Comparison of ENCODE assay signal across 8 cellular contexts in genomic region chr9:37575921-37576721, GRCh38. TPM values are rescaled to one million over a fixed set of nuclear protein-coding genes. Genes with fewer than 3 reads are reported as not detected.
DNase-seq lines count a peak whose midpoint lies in the region; ATAC-seq and TF ChIP-seq lines count a peak whose summit lies in the region.

Gene FBXO10 (minus strand): TSS chr9:37576380. CDS start chr9:37541768, 34,612 bp downstream.

- intact Hi-C loops in activated CD4-positive, alpha-beta memory T cell treated with anti-CD3 and anti-CD28 coated beads for 36 hours (cut with micrococcal nuclease) = loop anchor here (2.0 to 5.0 kb wide), 2 partner anchors 17 to 49 kb away; partner anchors contain the start of gene TOMM5
- intact Hi-C loops in lower lobe of right lung (cut with DNase I) = no loop called here

- no peaks in the 10 kb centered on the region for H3K27me3 ChIP-seq in effector memory CD4-positive, alpha-beta T cell (replicated peaks; ENCODE audit: control insufficient read depth, insufficient read depth, low read length, poor library complexity, severe bottlenecking)
- no peaks in the 10 kb centered on the region for H3K27me3 ChIP-seq in lower lobe of right lung (ENCODE audit: low read depth)

- H3K4me1 ChIP-seq in effector memory CD4-positive, alpha-beta T cell (ENCODE audit: control insufficient read depth, insufficient read depth, low read length, poor library complexity, severe bottlenecking) = peaks cover 4% of the 10 kb centered on the region
- H3K4me1 ChIP-seq in lower lobe of right lung = peaks cover 17% of the 10 kb centered on the region

- peak; percentile 82 for DNase-seq in DMS 273 (lab: John Stamatoyannopoulos, UW; ENCODE audit: unreplicated experiment)
- no peak for DNase-seq in DMS 273 treated with DMSO at 0.1 percent for 48 hours (lab: John Stamatoyannopoulos, UW)
- peak; percentile 47 for DNase-seq in NCI-H2171 treated with DMSO at 0.1 percent for 48 hours (lab: John Stamatoyannopoulos, UW)
- peak; percentile 64 for DNase-seq in activated CD4-positive, alpha-beta memory T cell treated with anti-CD3 and anti-CD28 coated beads for 36 hours
- peak; percentile 8 to 32 (median 18) for DNase-seq in effector memory CD4-positive, alpha-beta T cell
- DNase-seq in lower lobe of right lung = peak; percentile 77
- DNase-seq in stimulated activated CD8-positive, alpha-beta memory T cell treated with anti-CD3 and anti-CD28 coated beads, Interleukin-12 subunit alpha, Interleukin-12 subunit beta, amount 100 ng/mL, for 4 hours (ENCODE audit: low read depth) = peak; percentile 19

- H3K9me3 Mint-ChIP-seq in activated CD4-positive, alpha-beta memory T cell treated with anti-CD3 and anti-CD28 coated beads for 36 hours = no peaks in the 10 kb centered on the region

- POLR2A ChIA-PET in activated CD4-positive, alpha-beta memory T cell treated with anti-CD3 and anti-CD28 coated beads for 36 hours (lab: Charles Lee) = interaction anchor here (0.6 to 4.7 kb wide), 6 partner anchors 12 to 136 kb away, joined by 3 to 33 read pairs (median 3); partner anchors contain the start of gene TOMM5

- peak within 1 kb of the TSS; percentile 68 for H3K4me3 ChIP-seq in effector memory CD4-positive, alpha-beta T cell (ENCODE audit: insufficient read depth, low read depth, low read length, poor library complexity, severe bottlenecking)
- H3K4me3 ChIP-seq in lower lobe of right lung = peak within 1 kb of the TSS; percentile 91

- no peaks in the 10 kb centered on the region for H3K36me3 ChIP-seq in effector memory CD4-positive, alpha-beta T cell (ENCODE audit: control insufficient read depth, insufficient read depth, low read length)
- H3K36me3 ChIP-seq in lower lobe of right lung = peaks cover 4% of the 10 kb centered on the region

- no peaks in the 10 kb centered on the region for H3K27me3 Mint-ChIP-seq in activated CD4-positive, alpha-beta memory T cell treated with anti-CD3 and anti-CD28 coated beads for 36 hours

- TF ChIP-seq CTCF in lower lobe of right lung (IDR thresholded peaks at IDR 0.05) = no peak

- CTCF ChIA-PET in activated CD4-positive, alpha-beta memory T cell treated with anti-CD3 and anti-CD28 coated beads for 36 hours (lab: Charles Lee) = interaction anchor here (1.3 to 2.4 kb wide), 2 partner anchors 13 to 16 kb away, joined by 3 to 6 read pairs; partner anchors contain the start of gene TOMM5

- no peak within 1 kb of the TSS for H3K27ac ChIP-seq in effector memory CD4-positive, alpha-beta T cell (ENCODE audit: insufficient read depth, low read length, poor library complexity, severe bottlenecking)
- H3K27ac ChIP-seq in lower lobe of right lung = peak within 1 kb of the TSS; percentile 82

- H3K36me3 Mint-ChIP-seq in activated CD4-positive, alpha-beta memory T cell treated with anti-CD3 and anti-CD28 coated beads for 36 hours = peaks cover 11% of the 10 kb centered on the region

- H3K9me3 ChIP-seq in effector memory CD4-positive, alpha-beta T cell (ENCODE audit: control insufficient read depth, low read length) = no peaks in the 10 kb centered on the region
- H3K9me3 ChIP-seq in lower lobe of right lung = no peaks in the 10 kb centered on the region

- peak within 1 kb of the TSS; percentile 79 for H3K4me3 Mint-ChIP-seq in activated CD4-positive, alpha-beta memory T cell treated with anti-CD3 and anti-CD28 coated beads for 36 hours

- peaks cover 16% of the 10 kb centered on the region for H3K4me1 Mint-ChIP-seq in activated CD4-positive, alpha-beta memory T cell treated with anti-CD3 and anti-CD28 coated beads for 36 hours (ENCODE audit: low read depth)

- ATAC-seq in HG02884 (IDR thresholded peaks at IDR 0.05; ENCODE audit: unreplicated experiment) = peak; percentile 69
- ATAC-seq in lower lobe of right lung = peak; percentile 95 to 98

- H3K27ac Mint-ChIP-seq in activated CD4-positive, alpha-beta memory T cell treated with anti-CD3 and anti-CD28 coated beads for 36 hours = no peak within 1 kb of the TSS

RNA-seq across cellular contexts. Expression of gene FBXO10, which starts in this region (rescaled TPM):
- total RNA-seq in activated CD4-positive, alpha-beta memory T cell treated with anti-CD3 and anti-CD28 coated beads for 36 hours = 1 to 10 TPM; 3.6 to 3.9 TPM
- total RNA-seq in lower lobe of right lung = 10.2 TPM
